Comparison of ENCODE assay signal across 2 cellular contexts in the genomic region with DNA sequence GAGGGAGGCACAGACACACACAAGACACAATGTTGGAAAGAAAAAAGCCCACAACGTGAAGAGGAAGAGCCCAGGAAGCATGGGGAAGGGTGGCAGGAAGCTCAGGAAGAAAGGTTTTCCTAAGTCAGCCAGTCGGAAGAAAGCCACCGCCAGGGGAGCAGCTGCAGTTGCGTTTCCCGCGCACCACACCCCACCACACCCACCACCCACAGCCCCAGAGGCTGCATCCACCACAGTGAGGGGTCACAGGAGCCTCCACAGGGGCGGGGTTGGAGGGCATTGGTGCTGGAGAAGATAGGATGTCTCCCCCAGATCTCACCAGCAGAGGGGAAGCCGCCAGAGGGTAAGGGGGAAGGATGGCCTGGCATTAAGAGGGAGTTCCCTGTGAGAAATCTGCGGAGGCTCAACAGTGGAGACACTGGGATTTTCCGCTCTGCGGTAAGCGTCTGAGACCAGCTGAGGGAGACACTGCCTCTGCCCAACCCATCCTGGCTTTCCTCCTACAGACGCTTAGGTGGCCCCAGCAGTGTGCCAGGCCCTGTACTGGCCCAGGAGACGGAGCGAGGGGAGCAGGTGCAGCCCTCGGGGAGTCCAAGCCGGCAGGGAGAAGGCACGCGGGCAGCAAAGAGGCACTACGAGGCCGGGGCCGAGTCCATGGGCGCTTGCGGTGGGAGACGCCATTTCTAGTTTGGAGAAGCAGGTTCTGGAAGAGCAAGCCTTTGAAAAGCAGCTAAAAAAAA.
TF ChIP-seq lines count a peak whose summit lies in the region.

No MANE protein-coding gene starts in this region.

TF ChIP-seq in HEK293, 187 proteins besides CTCF, POLR2A, EP300 and RAD21:
- TF ChIP-seq, protein P1, sequence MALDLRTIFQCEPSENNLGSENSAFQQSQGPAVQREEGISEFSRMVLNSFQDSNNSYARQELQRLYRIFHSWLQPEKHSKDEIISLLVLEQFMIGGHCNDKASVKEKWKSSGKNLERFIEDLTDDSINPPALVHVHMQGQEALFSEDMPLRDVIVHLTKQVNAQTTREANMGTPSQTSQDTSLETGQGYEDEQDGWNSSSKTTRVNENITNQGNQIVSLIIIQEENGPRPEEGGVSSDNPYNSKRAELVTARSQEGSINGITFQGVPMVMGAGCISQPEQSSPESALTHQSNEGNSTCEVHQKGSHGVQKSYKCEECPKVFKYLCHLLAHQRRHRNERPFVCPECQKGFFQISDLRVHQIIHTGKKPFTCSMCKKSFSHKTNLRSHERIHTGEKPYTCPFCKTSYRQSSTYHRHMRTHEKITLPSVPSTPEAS (tag by site-specific recombination; IDR thresholded peaks at IDR 0.05) = no peak
- TF ChIP-seq, protein P2, sequence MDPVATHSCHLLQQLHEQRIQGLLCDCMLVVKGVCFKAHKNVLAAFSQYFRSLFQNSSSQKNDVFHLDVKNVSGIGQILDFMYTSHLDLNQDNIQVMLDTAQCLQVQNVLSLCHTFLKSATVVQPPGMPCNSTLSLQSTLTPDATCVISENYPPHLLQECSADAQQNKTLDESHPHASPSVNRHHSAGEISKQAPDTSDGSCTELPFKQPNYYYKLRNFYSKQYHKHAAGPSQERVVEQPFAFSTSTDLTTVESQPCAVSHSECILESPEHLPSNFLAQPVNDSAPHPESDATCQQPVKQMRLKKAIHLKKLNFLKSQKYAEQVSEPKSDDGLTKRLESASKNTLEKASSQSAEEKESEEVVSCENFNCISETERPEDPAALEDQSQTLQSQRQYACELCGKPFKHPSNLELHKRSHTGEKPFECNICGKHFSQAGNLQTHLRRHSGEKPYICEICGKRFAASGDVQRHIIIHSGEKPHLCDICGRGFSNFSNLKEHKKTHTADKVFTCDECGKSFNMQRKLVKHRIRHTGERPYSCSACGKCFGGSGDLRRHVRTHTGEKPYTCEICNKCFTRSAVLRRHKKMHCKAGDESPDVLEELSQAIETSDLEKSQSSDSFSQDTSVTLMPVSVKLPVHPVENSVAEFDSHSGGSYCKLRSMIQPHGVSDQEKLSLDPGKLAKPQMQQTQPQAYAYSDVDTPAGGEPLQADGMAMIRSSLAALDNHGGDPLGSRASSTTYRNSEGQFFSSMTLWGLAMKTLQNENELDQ (tag by site-specific recombination; IDR thresholded peaks at IDR 0.05; ENCODE audit: low read depth) = no peak
- TF ChIP-seq, protein P3, sequence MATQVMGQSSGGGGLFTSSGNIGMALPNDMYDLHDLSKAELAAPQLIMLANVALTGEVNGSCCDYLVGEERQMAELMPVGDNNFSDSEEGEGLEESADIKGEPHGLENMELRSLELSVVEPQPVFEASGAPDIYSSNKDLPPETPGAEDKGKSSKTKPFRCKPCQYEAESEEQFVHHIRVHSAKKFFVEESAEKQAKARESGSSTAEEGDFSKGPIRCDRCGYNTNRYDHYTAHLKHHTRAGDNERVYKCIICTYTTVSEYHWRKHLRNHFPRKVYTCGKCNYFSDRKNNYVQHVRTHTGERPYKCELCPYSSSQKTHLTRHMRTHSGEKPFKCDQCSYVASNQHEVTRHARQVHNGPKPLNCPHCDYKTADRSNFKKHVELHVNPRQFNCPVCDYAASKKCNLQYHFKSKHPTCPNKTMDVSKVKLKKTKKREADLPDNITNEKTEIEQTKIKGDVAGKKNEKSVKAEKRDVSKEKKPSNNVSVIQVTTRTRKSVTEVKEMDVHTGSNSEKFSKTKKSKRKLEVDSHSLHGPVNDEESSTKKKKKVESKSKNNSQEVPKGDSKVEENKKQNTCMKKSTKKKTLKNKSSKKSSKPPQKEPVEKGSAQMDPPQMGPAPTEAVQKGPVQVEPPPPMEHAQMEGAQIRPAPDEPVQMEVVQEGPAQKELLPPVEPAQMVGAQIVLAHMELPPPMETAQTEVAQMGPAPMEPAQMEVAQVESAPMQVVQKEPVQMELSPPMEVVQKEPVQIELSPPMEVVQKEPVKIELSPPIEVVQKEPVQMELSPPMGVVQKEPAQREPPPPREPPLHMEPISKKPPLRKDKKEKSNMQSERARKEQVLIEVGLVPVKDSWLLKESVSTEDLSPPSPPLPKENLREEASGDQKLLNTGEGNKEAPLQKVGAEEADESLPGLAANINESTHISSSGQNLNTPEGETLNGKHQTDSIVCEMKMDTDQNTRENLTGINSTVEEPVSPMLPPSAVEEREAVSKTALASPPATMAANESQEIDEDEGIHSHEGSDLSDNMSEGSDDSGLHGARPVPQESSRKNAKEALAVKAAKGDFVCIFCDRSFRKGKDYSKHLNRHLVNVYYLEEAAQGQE (tag by site-specific recombination; IDR thresholded peaks at IDR 0.05) = no peak
- TF ChIP-seq KLF1 (tag by site-specific recombination; IDR thresholded peaks at IDR 0.05) (peak; percentile 41), EGR2 (tag by site-specific recombination; IDR thresholded peaks at IDR 0.05; ENCODE audit: low read depth) (no peak), ZNF514 (tag by site-specific recombination; IDR thresholded peaks at IDR 0.05) (no peak)

TF ChIP-seq in K562, 482 proteins besides CTCF, POLR2A, EP300 and RAD21:
- TF ChIP-seq, protein P4, sequence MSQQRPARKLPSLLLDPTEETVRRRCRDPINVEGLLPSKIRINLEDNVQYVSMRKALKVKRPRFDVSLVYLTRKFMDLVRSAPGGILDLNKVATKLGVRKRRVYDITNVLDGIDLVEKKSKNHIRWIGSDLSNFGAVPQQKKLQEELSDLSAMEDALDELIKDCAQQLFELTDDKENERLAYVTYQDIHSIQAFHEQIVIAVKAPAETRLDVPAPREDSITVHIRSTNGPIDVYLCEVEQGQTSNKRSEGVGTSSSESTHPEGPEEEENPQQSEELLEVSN (IDR thresholded peaks at IDR 0.05; ENCODE audit: borderline replicate concordance in 1 of 2, extremely low read depth in 1 of 2, insufficient read depth in 1 of 2, insufficient read length in 1 of 2, low read depth in 1 of 2, low read length in 1 of 2, poor library complexity in 1 of 2, severe bottlenecking in 1 of 2) = peak in 1 of 2 experiments; percentile 19
- TF ChIP-seq NRF1 (conservative IDR thresholded peaks at IDR 0.05 in 1 of 2, IDR thresholded peaks at IDR 0.05 in 1 of 2) = peak in 1 of 2 experiments; percentile 28; a peak in 2 of 4 replicates
- TF ChIP-seq RHOXF2B (CRISPR knock-in tag; conservative IDR thresholded peaks at IDR 0.05) = no peak
- TF ChIP-seq BRF1 (IDR thresholded peaks at IDR 0.05; ENCODE audit: borderline replicate concordance, extremely low read depth, insufficient read length) = no peak
- no peak for TF ChIP-seq ARID2 (IDR thresholded peaks at IDR 0.05)
- TF ChIP-seq TCF3 (CRISPR knock-in tag; IDR thresholded peaks at IDR 0.05) = no peak
- TF ChIP-seq HNRNPLL (IDR thresholded peaks at IDR 0.05; ENCODE audit: low read depth, low read length, poor library complexity, severe bottlenecking) = peak; percentile 39
- TF ChIP-seq, protein P5, sequence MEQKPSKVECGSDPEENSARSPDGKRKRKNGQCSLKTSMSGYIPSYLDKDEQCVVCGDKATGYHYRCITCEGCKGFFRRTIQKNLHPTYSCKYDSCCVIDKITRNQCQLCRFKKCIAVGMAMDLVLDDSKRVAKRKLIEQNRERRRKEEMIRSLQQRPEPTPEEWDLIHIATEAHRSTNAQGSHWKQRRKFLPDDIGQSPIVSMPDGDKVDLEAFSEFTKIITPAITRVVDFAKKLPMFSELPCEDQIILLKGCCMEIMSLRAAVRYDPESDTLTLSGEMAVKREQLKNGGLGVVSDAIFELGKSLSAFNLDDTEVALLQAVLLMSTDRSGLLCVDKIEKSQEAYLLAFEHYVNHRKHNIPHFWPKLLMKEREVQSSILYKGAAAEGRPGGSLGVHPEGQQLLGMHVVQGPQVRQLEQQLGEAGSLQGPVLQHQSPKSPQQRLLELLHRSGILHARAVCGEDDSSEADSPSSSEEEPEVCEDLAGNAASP (IDR thresholded peaks at IDR 0.05) = no peak
- no peak for TF ChIP-seq ZNF3 (CRISPR knock-in tag; IDR thresholded peaks at IDR 0.05)
